Comparison of ENCODE assay signal across 1 cellular context in genomic region chr11:117985953-117986887, GRCh38.
TF ChIP-seq lines count a peak whose summit lies in the region.

IL10RA (plus strand) TSS chr11:117986394; CDS start chr11:117986468, 74 bp downstream.

TF ChIP-seq in GM12878, 131 proteins besides CTCF, POLR2A, EP300 and RAD21 (continued from another document and continues in another):
- no peak for TF ChIP-seq ZNF274 (IDR thresholded peaks at IDR 0.05; ENCODE audit: insufficient read depth, insufficient read length)
- TF ChIP-seq PAX8 (IDR thresholded peaks at IDR 0.05): no peak
- TF ChIP-seq ETV6 (conservative IDR thresholded peaks at IDR 0.05 in 1 of 2, IDR thresholded peaks at IDR 0.05 in 1 of 2; ENCODE audit: borderline replicate concordance in 1 of 2, low read depth in 1 of 2): peak in 1 of 2 experiments; percentile 30; a peak in 1 of 4 replicates
- TF ChIP-seq SREBF2 (IDR thresholded peaks at IDR 0.05; ENCODE audit: low read length): no peak
- TF ChIP-seq SUZ12 (IDR thresholded peaks at IDR 0.05; ENCODE audit: unreplicated experiment): no peak
- TF ChIP-seq PBX3 (IDR thresholded peaks at IDR 0.05; ENCODE audit: insufficient replicate concordance, low read depth, low read length): peak; percentile 91
- peak; percentile 66 for TF ChIP-seq MYC (IDR thresholded peaks at IDR 0.05; ENCODE audit: insufficient read depth, insufficient read length, insufficient replicate concordance, low read length, severe bottlenecking)
- peak; percentile 89 for TF ChIP-seq IKZF1 (conservative IDR thresholded peaks at IDR 0.05)
- TF ChIP-seq NFXL1 (IDR thresholded peaks at IDR 0.05; ENCODE audit: borderline replicate concordance): no peak
- no peak for TF ChIP-seq BCL3 (IDR thresholded peaks at IDR 0.05; ENCODE audit: borderline replicate concordance, insufficient read depth, low read depth, low read length, poor library complexity, severe bottlenecking)
- peak; percentile 74 for TF ChIP-seq CREM (IDR thresholded peaks at IDR 0.05; ENCODE audit: low read depth)
- TF ChIP-seq ZBTB11 (CRISPR knock-in tag; IDR thresholded peaks at IDR 0.05): no peak
- TF ChIP-seq ATF7 (IDR thresholded peaks at IDR 0.05; ENCODE audit: low read depth): peak; percentile 56; the same call in 1 of the 2 replicates
- TF ChIP-seq ZSCAN29 (IDR thresholded peaks at IDR 0.05): no peak
- TF ChIP-seq POLR2AphosphoS5 (IDR thresholded peaks at IDR 0.05; ENCODE audit: low read length): peak; percentile 96
- no peak for TF ChIP-seq MTA2 (IDR thresholded peaks at IDR 0.05; ENCODE audit: low read depth)
- peak; percentile 92 for TF ChIP-seq DPF2 (IDR thresholded peaks at IDR 0.05)
- TF ChIP-seq GABPA (IDR thresholded peaks at IDR 0.05; ENCODE audit: low read depth): no peak
- no peak for TF ChIP-seq ATF2 (IDR thresholded peaks at IDR 0.05; ENCODE audit: low read length)
- TF ChIP-seq ZBTB40 (IDR thresholded peaks at IDR 0.05; ENCODE audit: borderline replicate concordance): no peak
- no peak for TF ChIP-seq NFIC (IDR thresholded peaks at IDR 0.05; ENCODE audit: low read depth, low read length)
- no peak for TF ChIP-seq REST (IDR thresholded peaks at IDR 0.05; ENCODE audit: low read depth, low read length)
- no peak for TF ChIP-seq HDAC2 (IDR thresholded peaks at IDR 0.05)
- 0 out of 2 replicates have a peak, but pooled peaks have one; percentile 55 for TF ChIP-seq TBL1XR1 (IDR thresholded peaks at IDR 0.05; ENCODE audit: low read depth, low read length)
- peak; percentile 69 for TF ChIP-seq SMARCA5 (IDR thresholded peaks at IDR 0.05)
- peak; percentile 86 for TF ChIP-seq TAF1 (IDR thresholded peaks at IDR 0.05; ENCODE audit: borderline replicate concordance, low read depth, low read length)
- TF ChIP-seq MYB (IDR thresholded peaks at IDR 0.05; ENCODE audit: borderline replicate concordance, low read depth, low read length): no peak
- peak; percentile 63 for TF ChIP-seq BACH1 (IDR thresholded peaks at IDR 0.05; ENCODE audit: borderline replicate concordance)
- TF ChIP-seq ZNF217 (IDR thresholded peaks at IDR 0.05): no peak
- TF ChIP-seq RBBP5 (conservative IDR thresholded peaks at IDR 0.05): no peak
- no peak for TF ChIP-seq SMC3 (IDR thresholded peaks at IDR 0.05; ENCODE audit: borderline replicate concordance, low read length)
- TF ChIP-seq JUND (IDR thresholded peaks at IDR 0.05; ENCODE audit: low read depth, low read length): peak; percentile 63; the same call in 1 of the 2 replicates
- no peak for TF ChIP-seq KDM1A (IDR thresholded peaks at IDR 0.05; ENCODE audit: borderline replicate concordance)
- TF ChIP-seq POU2F2 (IDR thresholded peaks at IDR 0.05; ENCODE audit: borderline replicate concordance, low read depth, low read length): peak; percentile 80; the same call in 2 of the 3 replicates
- peak; percentile 32 for TF ChIP-seq HDAC6 (IDR thresholded peaks at IDR 0.05; ENCODE audit: unreplicated experiment)
- TF ChIP-seq PRDM15 (CRISPR knock-in tag; IDR thresholded peaks at IDR 0.05): no peak
- no peak for TF ChIP-seq PML (IDR thresholded peaks at IDR 0.05; ENCODE audit: low read length)
- TF ChIP-seq STAT1 (conservative IDR thresholded peaks at IDR 0.05): no peak
- no peak for TF ChIP-seq IRF3 (IDR thresholded peaks at IDR 0.05)
